27 cellular contexts compared by ENCODE assay signal in the genomic region with DNA sequence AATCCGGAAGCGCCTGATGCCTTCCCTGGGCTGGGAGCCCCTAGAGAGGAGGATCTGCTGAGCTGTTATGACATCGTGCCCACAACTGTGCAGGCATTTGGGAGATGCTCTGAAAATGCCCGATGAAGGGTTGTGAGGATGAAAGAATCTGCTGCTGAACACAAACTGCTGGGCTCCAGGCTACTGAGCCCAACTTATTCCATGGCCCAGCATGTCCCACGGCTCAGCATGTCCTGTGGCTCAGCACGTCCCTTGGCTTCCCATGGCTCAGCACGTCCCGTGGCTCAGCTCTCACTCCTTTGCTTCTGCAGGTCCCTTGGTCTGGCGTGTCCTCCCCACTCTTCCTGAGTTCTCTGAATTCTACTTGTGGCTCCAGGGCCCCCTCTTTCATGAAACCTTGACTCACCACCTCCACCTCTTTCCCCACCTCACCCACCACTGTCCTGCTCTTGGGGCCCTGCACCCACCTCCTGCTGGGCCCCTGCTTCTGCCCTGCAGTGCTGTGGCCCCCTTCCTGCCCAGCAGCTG.
"Had no signal": no experiment of that assay in that cellular context is flagged by ENCODE, and none has a peak within 500 bp of the region (broad histone marks: within the 10 kb centered on the region; RNA-seq: fewer than 3 reads in every experiment).

No MANE protein-coding gene starts in this region.

- H3K9me3 ChIP-seq: esophagus squamous epithelium, gastroesophageal sphincter, heart right ventricle had no signal

- H3K27ac ChIP-seq: brain microvascular endothelial cell, epithelial cell of prostate, esophagus squamous epithelium, gastroesophageal sphincter, heart right ventricle had no signal

- ATAC-seq: activated CD4-positive, alpha-beta T cell treated with anti-CD3 and anti-CD28 coated beads for 36 hours; activated CD8-positive, alpha-beta memory T cell treated with anti-CD3 and anti-CD28 coated beads, Interleukin-2, amount 10 ng/mL, durations not matched to agents 7 days and 5 days; activated CD8-positive, alpha-beta T cell treated with anti-CD3 and anti-CD28 coated beads, Interleukin-2, amount 10 ng/mL, durations not matched to agents 7 days and 5 days; activated T-cell treated with anti-CD3 and anti-CD28 coated beads, Interleukin-2, amount 50 U/mL, for 72 hours; gastroesophageal sphincter; heart right ventricle had no signal

- H3K27me3 ChIP-seq: brain microvascular endothelial cell, esophagus squamous epithelium had no signal

- H3K36me3 ChIP-seq: brain microvascular endothelial cell, esophagus squamous epithelium, gastroesophageal sphincter, heart right ventricle had no signal

- H3K4me3 ChIP-seq: esophagus squamous epithelium, gastroesophageal sphincter, heart right ventricle had no signal

- H3K4me1 ChIP-seq: esophagus squamous epithelium, gastroesophageal sphincter had no signal

- DNase-seq: activated CD4-positive, alpha-beta memory T cell treated with anti-CD3 and anti-CD28 coated beads for 36 hours; activated CD4-positive, alpha-beta T cell treated with anti-CD3 and anti-CD28 coated beads for 36 hours; activated CD4-positive, alpha-beta T cell treated with anti-CD3 and anti-CD28 coated beads, Interleukin-2, amount 10 ng/mL, durations not matched to agents 24 days and 14 days; activated CD4-positive, CD25-positive, alpha-beta regulatory T cell; activated CD4-positive, CD25-positive, alpha-beta regulatory T cell treated with anti-CD3 and anti-CD28 coated beads, Interleukin-2, amount 50 U/mL, for 72 hours; activated CD8-positive, alpha-beta memory T cell treated with anti-CD3 and anti-CD28 coated beads, Interleukin-2, amount 10 ng/mL, durations not matched to agents 7 days and 5 days; activated CD8-positive, alpha-beta memory T cell treated with anti-CD3 and anti-CD28 coated beads, Interleukin-2, amount 50 U/mL, for 48 hours; activated CD8-positive, alpha-beta T cell treated with anti-CD3 and anti-CD28 coated beads, Interleukin-2, amount 10 ng/mL, durations not matched to agents 7 days and 5 days; activated gamma-delta T cell; activated naive CD4-positive, alpha-beta T cell treated with anti-CD3 and anti-CD28 coated beads, Interleukin-2, amount 50 U/mL, for 16 hours; activated naive CD4-positive, alpha-beta T cell treated with Interleukin-2 at 50 U/mL for 16 hours; activated T-cell treated with anti-CD3 and anti-CD28 coated beads for 4 hours; activated T-cell treated with anti-CD3 and anti-CD28 coated beads, Interleukin-2, amount 50 U/mL, for 24 hours; activated T-cell treated with anti-CD3 and anti-CD28 coated beads, Interleukin-2, amount 50 U/mL, for 72 hours; amniotic stem cell; anterior cingulate cortex; brain microvascular endothelial cell; cortex of kidney; dermis blood vessel endothelial cell; effector CD8-positive, alpha-beta T cell; esophagus squamous epithelium; foreskin melanocyte; heart right ventricle; T-helper 1 cell; T-helper 2 cell had no signal
